In the genomic region with DNA sequence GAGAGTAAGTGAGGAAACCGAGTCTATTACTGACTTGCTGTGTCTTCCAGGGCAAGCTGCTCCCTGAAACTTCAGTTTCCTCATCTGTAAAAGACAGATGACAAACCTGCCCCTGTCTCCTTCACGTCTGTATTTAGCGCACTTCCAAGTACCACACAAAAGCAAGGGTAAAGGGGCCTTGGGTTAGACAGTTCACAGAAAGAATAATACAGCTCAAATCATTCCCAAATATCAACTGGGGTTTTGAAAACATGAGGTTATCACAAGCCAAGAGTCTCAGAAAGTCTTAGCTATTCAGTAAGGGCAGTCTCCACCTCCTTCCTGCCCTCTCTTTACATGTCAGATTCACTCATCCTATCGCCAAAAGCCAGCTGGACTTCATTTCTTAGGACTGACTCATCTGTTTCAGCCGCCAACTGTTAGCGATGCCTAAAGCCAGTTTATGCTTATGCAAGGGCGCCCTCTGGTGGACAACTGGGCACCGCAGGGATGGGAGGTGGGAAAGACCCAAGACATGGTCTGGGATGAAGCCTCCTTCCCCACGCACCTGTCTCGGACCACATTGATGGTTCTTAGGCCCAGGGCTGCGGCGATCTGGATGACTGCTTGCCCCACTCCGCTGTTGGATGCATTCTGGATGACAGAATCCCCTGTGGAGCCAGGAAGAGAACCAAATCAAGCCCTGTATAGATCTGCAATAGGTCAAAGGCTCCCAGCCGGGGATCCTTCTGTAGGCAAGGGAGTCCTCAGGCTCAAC, we compare ENCODE assay signal across 8 cellular contexts. TPM values are rescaled to one million over a fixed set of nuclear protein-coding genes. Genes with fewer than 3 reads are reported as not detected.
A peak's percentile ranks its signal among the peaks of the same experiment; 100 is the strongest.
DNase-seq lines count a peak whose midpoint lies in the region; ATAC-seq and TF ChIP-seq lines count a peak whose summit lies in the region.

No MANE protein-coding gene starts in this region.

- peaks cover 0 to 21% (median 2%) of the 10 kb centered on the region in 4 donors for H3K36me3 ChIP-seq in right lobe of liver

- DNase-seq in NCI-H748 treated with DMSO at 0.1 percent for 48 hours (lab: John Stamatoyannopoulos, UW), result peak; percentile 51
- DNase-seq in activated CD4-positive, alpha-beta T cell treated with anti-CD3 and anti-CD28 coated beads, Interleukin-2, amount 50 U/mL, for 1 hour, result peak; percentile 91
- DNase-seq in right lobe of liver, result peak; percentile 91 to 93 (median 93)
- DNase-seq in stimulated activated CD4-positive, alpha-beta T cell treated with anti-CD3 and anti-CD28 coated beads, Interleukin-4, amount 100 ng/mL, for 1 hour, result peak; percentile 90

- H3K4me3 Mint-ChIP-seq in dendritic cell treated with granulocyte-macrophage colony-stimulating factor and Interleukin-4, amounts not matched to agents 40 ng/mL and 50 ng/mL, for 4 days, result no peak overlapping the region

- peaks cover 55% of the 10 kb centered on the region for H3K36me3 Mint-ChIP-seq in dendritic cell treated with granulocyte-macrophage colony-stimulating factor and Interleukin-4, amounts not matched to agents 40 ng/mL and 50 ng/mL, for 4 days (ENCODE audit: low read depth)

- no peaks in the 10 kb centered on the region for H3K9me3 ChIP-seq in right lobe of liver

- no peaks in the 10 kb centered on the region for H3K9me3 Mint-ChIP-seq in dendritic cell treated with granulocyte-macrophage colony-stimulating factor and Interleukin-4, amounts not matched to agents 40 ng/mL and 50 ng/mL, for 4 days

- H3K4me3 ChIP-seq in GM12875 (ENCODE audit: low read depth, low read length) (no peak overlapping the region), right lobe of liver (no peak overlapping the region)

- H3K27me3 ChIP-seq in right lobe of liver, result no peaks in the 10 kb centered on the region

- H3K4me1 ChIP-seq in right lobe of liver, result peaks cover 0 to 6% (median 3%) of the 10 kb centered on the region in 4 donors

- WGBS in right lobe of liver (ENCODE audit: insufficient coverage, low coverage, low lambda C conversion rate, missing lambda C conversion rate), result 26% methylated on average over 8 of the region's 14 CpGs

- TF ChIP-seq POLR2A in right lobe of liver (IDR thresholded peaks at IDR 0.05), result no peak

- peak overlapping the region; percentile 90 for H3K27ac Mint-ChIP-seq in dendritic cell treated with granulocyte-macrophage colony-stimulating factor and Interleukin-4, amounts not matched to agents 40 ng/mL and 50 ng/mL, for 4 days

- intact Hi-C loops in dendritic cell treated with granulocyte-macrophage colony-stimulating factor and Interleukin-4, amounts not matched to agents 40 ng/mL and 50 ng/mL, for 4 days (cut with micrococcal nuclease), result loop anchor here (1.0 to 2.0 kb wide), 3 partner anchors 21 to 320 kb away; a partner anchor contains a TSS
- intact Hi-C loops in right lobe of liver (cut with DNase I), result loop anchor here (5.0 to 10.0 kb wide), 2 partner anchors 318 to 320 kb away; no protein-coding TSS in a partner anchor

- peak overlapping the region in 1 of 3 donors; percentile 29 for H3K27ac ChIP-seq in right lobe of liver

- H3K27me3 Mint-ChIP-seq in dendritic cell treated with granulocyte-macrophage colony-stimulating factor and Interleukin-4, amounts not matched to agents 40 ng/mL and 50 ng/mL, for 4 days, result no peaks in the 10 kb centered on the region

- ATAC-seq in HG03565 (IDR thresholded peaks at IDR 0.05; ENCODE audit: unreplicated experiment) (peak; percentile 51), right lobe of liver (peak; percentile 95 to 99 (median 96)), GM21526 (IDR thresholded peaks at IDR 0.05; ENCODE audit: low FRiP score, unreplicated experiment) (no peak)

- peaks cover 24% of the 10 kb centered on the region for H3K4me1 Mint-ChIP-seq in dendritic cell treated with granulocyte-macrophage colony-stimulating factor and Interleukin-4, amounts not matched to agents 40 ng/mL and 50 ng/mL, for 4 days (ENCODE audit: low read depth)

- peak; percentile 93 for TF ChIP-seq CTCF in GM12875 (IDR thresholded peaks at IDR 0.05; ENCODE audit: borderline replicate concordance, insufficient read depth, low read depth, low read length)
- peak; percentile 96 to 99 (median 96) for TF ChIP-seq CTCF in right lobe of liver (IDR thresholded peaks at IDR 0.05)

RNA-seq across cellular contexts. Expression of a gene that starts 21.1 kb away (rescaled TPM):
- 10 to 100 TPM; 25.6 to 42.1 (median 33.0) TPM for total RNA-seq in right lobe of liver

RNA-seq across cellular contexts. Expression of a gene that starts 28.0 kb away (rescaled TPM):
- total RNA-seq in right lobe of liver, result 10 to 100 TPM; 13.1 to 22.1 (median 15.7) TPM

RNA-seq across cellular contexts. Expression of a gene that starts 33.6 kb away (rescaled TPM):
- total RNA-seq in right lobe of liver, result 10 to 100 TPM in 4 of 6 experiments, 1 to 10 TPM in 2; 4.8 to 22.3 (median 14.5) TPM
